Comparison of ENCODE assay signal across 17 cellular contexts in the genomic region with DNA sequence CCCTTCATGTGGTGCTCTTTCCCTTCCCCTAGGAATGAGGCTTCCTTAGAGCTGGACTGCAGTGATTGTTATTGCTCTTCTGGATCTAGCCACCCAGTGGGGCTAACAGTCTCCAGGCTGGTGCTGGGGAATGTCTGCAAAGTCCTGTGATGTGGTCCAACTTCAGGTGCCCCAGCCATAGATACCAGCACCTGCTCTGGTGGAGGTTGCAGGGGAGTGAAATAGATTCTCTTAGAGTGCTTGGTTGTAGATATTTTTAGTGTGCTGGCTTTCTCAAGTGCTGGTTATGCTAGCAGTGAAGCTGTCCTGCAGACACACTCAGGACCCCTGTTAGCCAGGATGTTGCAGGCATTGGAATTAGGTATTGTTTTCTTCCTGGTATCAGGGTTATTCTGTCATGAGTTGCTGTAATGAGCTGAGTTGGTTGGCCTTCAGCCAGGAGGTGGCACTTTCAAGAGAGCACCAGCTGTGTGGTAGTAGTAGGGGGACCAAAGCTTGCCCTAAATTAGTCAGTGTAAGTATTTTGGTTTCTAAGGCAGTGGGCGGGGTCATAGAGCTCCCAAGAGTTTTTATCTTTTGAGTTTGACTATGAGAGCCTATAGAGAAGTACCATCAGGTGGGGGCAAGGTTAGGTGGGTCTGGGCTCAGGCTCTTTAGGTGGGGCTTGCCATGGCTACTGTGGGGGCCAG.
DNase-seq lines count a peak whose midpoint lies in the region; ATAC-seq, FAIRE-seq and TF ChIP-seq lines count a peak whose summit lies in the region.
"Had no signal": no experiment of that assay in that cellular context is flagged by ENCODE, and none has a peak within 500 bp of the region (broad histone marks: within the 10 kb centered on the region; RNA-seq: fewer than 3 reads in every experiment).

No MANE protein-coding gene starts in this region.

- DNase-seq in GM12865 (ENCODE audit: low read depth) = peak; percentile 6
- DNase-seq in GM12878 (ENCODE audit: low read depth, low spot score) = no peak
- DNase-seq in RCC 7860 (ENCODE audit: low spot score) = no peak
- DNase-seq: CD4-positive, CD25-positive, alpha-beta regulatory T cell; H7; Karpas-422; NCI-H1417 treated with DMSO at 0.1 percent for 48 hours; NCI-H187; NCI-H345; NCI-H526; T-cell had no signal

- POLR2A ChIA-PET in GM12878 (lab: Charles Lee) = interaction anchor here (0.6 kb wide), 1 partner anchor 158 kb away, joined by 3 read pairs; no protein-coding TSS in a partner anchor

- H3K9me3 ChIP-seq in GM12878 (replicated peaks; ENCODE audit: control insufficient read depth, insufficient read depth, low read length) = no peaks in the 10 kb centered on the region
- H3K9me3 ChIP-seq: SJCRH30 had no signal

- no peak overlapping the region for H3K4me3 ChIP-seq in GM12865 (ENCODE audit: low read depth, low read length)
- H3K4me3 ChIP-seq in GM12878 = no peak overlapping the region
- H3K4me3 ChIP-seq: SJCRH30 had no signal

- no peak overlapping the region for H3K9ac ChIP-seq in GM12878 (ENCODE audit: control insufficient read depth, insufficient read depth, low read length)

- TF ChIP-seq EP300 in GM12878 (IDR thresholded peaks at IDR 0.05; ENCODE audit: borderline replicate concordance in 1 of 2, control insufficient read depth in 1 of 2, low read depth in 2 of 2, low read length in 2 of 2) = no peak

- in situ Hi-C loops in GM12878 (cut with MboI) = no loop called here

- TF ChIP-seq RAD21 in GM12878 (IDR thresholded peaks at IDR 0.05; ENCODE audit: insufficient read depth, low read depth, low read length) = no peak

- ATAC-seq in GM18511 (IDR thresholded peaks at IDR 0.05; ENCODE audit: unreplicated experiment) = peak; percentile 80
- ATAC-seq in HG03439 (IDR thresholded peaks at IDR 0.05; ENCODE audit: unreplicated experiment) = peak; percentile 59
- peak; percentile 30; the same call in 2 of the 3 replicates for ATAC-seq in GM12878
- ATAC-seq in GM21367 (IDR thresholded peaks at IDR 0.05; ENCODE audit: unreplicated experiment) = no peak
- ATAC-seq in HG03280 (IDR thresholded peaks at IDR 0.05; ENCODE audit: unreplicated experiment) = no peak
- no peak for ATAC-seq in HG03460 (IDR thresholded peaks at IDR 0.05; ENCODE audit: unreplicated experiment)
- ATAC-seq: T-cell had no signal

- H3K27me3 ChIP-seq in GM12878 (replicated peaks in 1 of 2; ENCODE audit: control insufficient read depth in 2 of 2, insufficient read depth in 2 of 2, low read length in 1 of 2) = no peaks in the 10 kb centered on the region
- H3K27me3 ChIP-seq: SJCRH30 had no signal

- H2AFZ ChIP-seq in GM12878 (ENCODE audit: control insufficient read depth, low read depth, low read length) = no peak overlapping the region

- H3K27ac ChIP-seq in GM12878 (ENCODE audit: control insufficient read depth, insufficient read depth) = no peak overlapping the region
- H3K27ac ChIP-seq: SJCRH30 had no signal

- no peaks in the 10 kb centered on the region for H3K36me3 ChIP-seq in GM12878 (ENCODE audit: control insufficient read depth in 2 of 2, insufficient read depth in 2 of 2, low read length in 1 of 2)
- H3K36me3 ChIP-seq: SJCRH30 had no signal

- CTCF ChIA-PET in GM12878 (lab: Yijun Ruan, JAX) = interaction anchor here (0.7 kb wide), 1 partner anchor 702 kb away, joined by 3 read pairs; no protein-coding TSS in a partner anchor

- no peak for TF ChIP-seq POLR2A in GM12878 (IDR thresholded peaks at IDR 0.05; ENCODE audit: low read depth, low read length)

- RAD21 ChIA-PET in GM12878 (lab: Charles Lee; ENCODE audit: unreplicated experiment) = no interaction called here

- TF ChIP-seq CTCF in GM12865 (IDR thresholded peaks at IDR 0.05; ENCODE audit: insufficient read depth, low read depth, low read length, missing control alignments) = no peak
- TF ChIP-seq CTCF in GM12878 (IDR thresholded peaks at IDR 0.05 in 2 of 3, conservative IDR thresholded peaks at IDR 0.05 in 1 of 3; ENCODE audit: control insufficient read depth in 2 of 3, extremely low read depth in 1 of 3, insufficient read depth in 1 of 3, low read depth in 3 of 3, low read length in 3 of 3) = no peak

- SMC1A ChIA-PET in GM12878 (lab: Charles Lee; ENCODE audit: uncharacterized antibody, unreplicated experiment) = no interaction called here

- FAIRE-seq in GM12878 (lab: Jason Lieb, UNC) (no peak), RCC 7860 (lab: Jason Lieb, UNC) (no peak)

- no TSS peak for BruUV-seq in GM12878 (replicated peaks; lab: Mats Ljungman, UMichigan)

- no peak overlapping the region for H3K4me2 ChIP-seq in GM12878 (ENCODE audit: control insufficient read depth, insufficient read depth)

- 0% methylated on average over 1 of the region's 1 CpG for WGBS in GM12878 (ENCODE audit: insufficient coverage, insufficient replicate concordance, low lambda C conversion rate, missing lambda C conversion rate)

- H4K20me1 ChIP-seq in GM12878 (ENCODE audit: control insufficient read depth, insufficient read depth) = no peaks in the 10 kb centered on the region

- intact Hi-C loops in GM12878 (cut with micrococcal nuclease; ENCODE audit: unreplicated experiment) = no loop called here

- H3K79me2 ChIP-seq in GM12878 (ENCODE audit: control insufficient read depth, insufficient read depth, low read length) = no peaks in the 10 kb centered on the region

- no peaks in the 10 kb centered on the region for H3K4me1 ChIP-seq in GM12878 (ENCODE audit: control insufficient read depth, insufficient read depth, low read length)
- H3K4me1 ChIP-seq: SJCRH30 had no signal

TF ChIP-seq in GM12878, 131 proteins besides CTCF, POLR2A, EP300 and RAD21 (continues in another document):
- TF ChIP-seq ZNF24 (IDR thresholded peaks at IDR 0.05) = no peak
- TF ChIP-seq SP1 (IDR thresholded peaks at IDR 0.05; ENCODE audit: low read depth, low read length) = no peak
- no peak for TF ChIP-seq EGR1 (IDR thresholded peaks at IDR 0.05; ENCODE audit: borderline replicate concordance in 1 of 2, low read depth in 2 of 2, low read length in 2 of 2)
- no peak for TF ChIP-seq MYB (IDR thresholded peaks at IDR 0.05; ENCODE audit: borderline replicate concordance, low read depth, low read length)
- TF ChIP-seq, protein P1, sequence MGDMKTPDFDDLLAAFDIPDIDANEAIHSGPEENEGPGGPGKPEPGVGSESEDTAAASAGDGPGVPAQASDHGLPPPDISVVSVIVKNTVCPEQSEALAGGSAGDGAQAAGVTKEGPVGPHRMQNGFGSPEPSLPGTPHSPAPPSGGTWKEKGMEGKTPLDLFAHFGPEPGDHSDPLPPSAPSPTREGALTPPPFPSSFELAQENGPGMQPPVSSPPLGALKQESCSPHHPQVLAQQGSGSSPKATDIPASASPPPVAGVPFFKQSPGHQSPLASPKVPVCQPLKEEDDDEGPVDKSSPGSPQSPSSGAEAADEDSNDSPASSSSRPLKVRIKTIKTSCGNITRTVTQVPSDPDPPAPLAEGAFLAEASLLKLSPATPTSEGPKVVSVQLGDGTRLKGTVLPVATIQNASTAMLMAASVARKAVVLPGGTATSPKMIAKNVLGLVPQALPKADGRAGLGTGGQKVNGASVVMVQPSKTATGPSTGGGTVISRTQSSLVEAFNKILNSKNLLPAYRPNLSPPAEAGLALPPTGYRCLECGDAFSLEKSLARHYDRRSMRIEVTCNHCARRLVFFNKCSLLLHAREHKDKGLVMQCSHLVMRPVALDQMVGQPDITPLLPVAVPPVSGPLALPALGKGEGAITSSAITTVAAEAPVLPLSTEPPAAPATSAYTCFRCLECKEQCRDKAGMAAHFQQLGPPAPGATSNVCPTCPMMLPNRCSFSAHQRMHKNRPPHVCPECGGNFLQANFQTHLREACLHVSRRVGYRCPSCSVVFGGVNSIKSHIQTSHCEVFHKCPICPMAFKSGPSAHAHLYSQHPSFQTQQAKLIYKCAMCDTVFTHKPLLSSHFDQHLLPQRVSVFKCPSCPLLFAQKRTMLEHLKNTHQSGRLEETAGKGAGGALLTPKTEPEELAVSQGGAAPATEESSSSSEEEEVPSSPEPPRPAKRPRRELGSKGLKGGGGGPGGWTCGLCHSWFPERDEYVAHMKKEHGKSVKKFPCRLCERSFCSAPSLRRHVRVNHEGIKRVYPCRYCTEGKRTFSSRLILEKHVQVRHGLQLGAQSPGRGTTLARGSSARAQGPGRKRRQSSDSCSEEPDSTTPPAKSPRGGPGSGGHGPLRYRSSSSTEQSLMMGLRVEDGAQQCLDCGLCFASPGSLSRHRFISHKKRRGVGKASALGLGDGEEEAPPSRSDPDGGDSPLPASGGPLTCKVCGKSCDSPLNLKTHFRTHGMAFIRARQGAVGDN (IDR thresholded peaks at IDR 0.05) = no peak
- TF ChIP-seq NFYA (IDR thresholded peaks at IDR 0.05; ENCODE audit: borderline replicate concordance, low read depth, low read length) = no peak
- no peak for TF ChIP-seq PML (IDR thresholded peaks at IDR 0.05; ENCODE audit: low read length)
- TF ChIP-seq, protein P2, sequence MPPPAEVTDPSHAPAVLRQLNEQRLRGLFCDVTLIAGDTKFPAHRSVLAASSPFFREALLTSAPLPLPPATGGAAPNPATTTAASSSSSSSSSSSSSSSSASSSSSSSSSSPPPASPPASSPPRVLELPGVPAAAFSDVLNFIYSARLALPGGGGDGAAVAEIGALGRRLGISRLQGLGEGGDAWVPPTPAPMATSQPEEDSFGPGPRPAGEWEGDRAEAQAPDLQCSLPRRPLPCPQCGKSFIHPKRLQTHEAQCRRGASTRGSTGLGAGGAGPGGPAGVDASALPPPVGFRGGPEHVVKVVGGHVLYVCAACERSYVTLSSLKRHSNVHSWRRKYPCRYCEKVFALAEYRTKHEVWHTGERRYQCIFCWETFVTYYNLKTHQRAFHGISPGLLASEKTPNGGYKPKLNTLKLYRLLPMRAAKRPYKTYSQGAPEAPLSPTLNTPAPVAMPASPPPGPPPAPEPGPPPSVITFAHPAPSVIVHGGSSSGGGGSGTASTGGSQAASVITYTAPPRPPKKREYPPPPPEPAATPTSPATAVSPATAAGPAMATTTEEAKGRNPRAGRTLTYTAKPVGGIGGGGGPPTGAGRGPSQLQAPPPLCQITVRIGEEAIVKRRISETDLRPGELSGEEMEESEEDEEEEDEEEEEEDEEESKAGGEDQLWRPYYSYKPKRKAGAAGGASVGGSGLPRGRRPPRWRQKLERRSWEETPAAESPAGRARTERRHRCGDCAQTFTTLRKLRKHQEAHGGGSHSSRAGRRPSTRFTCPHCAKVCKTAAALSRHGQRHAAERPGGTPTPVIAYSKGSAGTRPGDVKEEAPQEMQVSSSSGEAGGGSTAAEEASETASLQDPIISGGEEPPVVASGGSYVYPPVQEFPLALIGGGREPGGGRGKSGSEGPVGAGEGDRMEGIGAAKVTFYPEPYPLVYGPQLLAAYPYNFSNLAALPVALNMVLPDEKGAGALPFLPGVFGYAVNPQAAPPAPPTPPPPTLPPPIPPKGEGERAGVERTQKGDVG (CRISPR knock-in tag; IDR thresholded peaks at IDR 0.05) = no peak

Comparison
In these comparisons a context has a peak if more than half of its experiments do, and no peak if none do; other contexts are left out.
1. ATAC-seq: peak in GM18511 (single experiment), HG03439 (single experiment) and GM12878 (single experiment); none in GM21367 (single experiment), HG03280 (single experiment) and HG03460 (single experiment).